Comparison of ENCODE assay signal across 20 cellular contexts in genomic region chr16:15399317-15399716, GRCh38. TPM values are rescaled to one million over a fixed set of nuclear protein-coding genes. Genes with fewer than 3 reads are reported as not detected.
DNase-seq lines count a peak whose midpoint lies in the region; ATAC-seq, FAIRE-seq and TF ChIP-seq lines count a peak whose summit lies in the region.
"Had no signal": no experiment of that assay in that cellular context is flagged by ENCODE, and none has a peak within 500 bp of the region (broad histone marks: within the 10 kb centered on the region; RNA-seq: fewer than 3 reads in every experiment).

No MANE protein-coding gene starts in this region.

- peak overlapping the region; percentile 12 for H3K27ac Mint-ChIP-seq in type B pancreatic cell
- H3K27ac Mint-ChIP-seq: CD4-positive, alpha-beta memory T cell had no signal

- FAIRE-seq in pancreas (lab: Jason Lieb, UNC), result no peak
- FAIRE-seq: A204.1, D721Med, GM12892, GM19239 had no signal

- H3K9me3 Mint-ChIP-seq in type B pancreatic cell, result no peaks in the 10 kb centered on the region
- H3K9me3 Mint-ChIP-seq: CD4-positive, alpha-beta memory T cell had no signal

- ATAC-seq in body of pancreas (no peak), pancreas (no peak)
- ATAC-seq: HCT116 had no signal

- H3K27me3 ChIP-seq in body of pancreas (no peaks in the 10 kb centered on the region), liver (ENCODE audit: control insufficient read depth in 4 of 4, insufficient read depth in 4 of 4, low read length in 3 of 4) (no peaks in the 10 kb centered on the region), pancreas (no peaks in the 10 kb centered on the region)
- H3K27me3 ChIP-seq: BE2C had no signal

- H3K9ac ChIP-seq in liver (ENCODE audit: low read depth in 1 of 2, low read length in 2 of 2), result no peak overlapping the region

- H3K27me3 Mint-ChIP-seq in type B pancreatic cell, result no peaks in the 10 kb centered on the region

- H3K27ac ChIP-seq in body of pancreas, result peak overlapping the region; percentile 61 to 97 (median 96)
- H3K27ac ChIP-seq in liver (ENCODE audit: low read depth in 1 of 2, low read length in 2 of 2), result peak overlapping the region; percentile 45 to 73
- H3K27ac ChIP-seq in pancreas, result peak overlapping the region; percentile 45 to 92 (median 88)
- H3K27ac ChIP-seq: C4-2B, HL-60 had no signal

- TF ChIP-seq CTCF in body of pancreas (IDR thresholded peaks at IDR 0.05) (no peak), liver (IDR thresholded peaks at IDR 0.05; ENCODE audit: low read depth, low read length, missing input control) (no peak), pancreas (IDR thresholded peaks at IDR 0.05) (no peak), type B pancreatic cell (conservative IDR thresholded peaks at IDR 0.05) (no peak)

- DNase-seq in body of pancreas, result no peak
- no peak for DNase-seq in pancreas
- DNase-seq in type B pancreatic cell (ENCODE audit: extremely low spot score, unreplicated experiment), result no peak
- DNase-seq in activated CD4-positive, CD25-positive, alpha-beta regulatory T cell (lab: John Stamatoyannopoulos, UW), result no peak
- no peak for DNase-seq in stimulated activated CD4-positive, alpha-beta T cell treated with anti-CD3 and anti-CD28 coated beads, Interleukin-4, amount 100 ng/mL, for 1 hour
- no peak for DNase-seq in AG20443 (ENCODE audit: low spot score)
- DNase-seq: BE2C; CD4-positive, alpha-beta memory T cell; COR-L47; DND-41; GDM1 had no signal

- WGBS in body of pancreas, 2 donors, result 24 to 34% methylated on average over 3 of the region's 3 CpGs
- 50% methylated on average over 3 of the region's 3 CpGs for WGBS in liver
- 26 to 57% methylated on average over 3 of the region's 3 CpGs for WGBS in pancreas, 2 donors

- no peak for TF ChIP-seq POLR2A in body of pancreas (IDR thresholded peaks at IDR 0.05)

- peaks cover 37% of the 10 kb centered on the region for H3K4me1 ChIP-seq in body of pancreas
- peaks cover 4 to 32% (median 18%) of the 10 kb centered on the region in 4 donors for H3K4me1 ChIP-seq in liver (ENCODE audit: control insufficient read depth in 4 of 4, insufficient read depth in 4 of 4, low read length in 3 of 4)
- peaks cover 0 to 12% (median 8%) of the 10 kb centered on the region in 3 donors for H3K4me1 ChIP-seq in pancreas
- H3K4me1 ChIP-seq: BE2C had no signal

- H3K36me3 ChIP-seq in body of pancreas (replicated peaks in 1 of 2; ENCODE audit: insufficient read depth in 1 of 2, low read depth in 2 of 2), result peaks cover 0 to 5% of the 10 kb centered on the region in 2 donors
- H3K36me3 ChIP-seq in liver (ENCODE audit: control insufficient read depth in 4 of 4, insufficient read depth in 3 of 4, low read depth in 1 of 4, low read length in 3 of 4), result peaks cover 0 to 3% (median 0%) of the 10 kb centered on the region in 4 donors
- peaks cover 0 to 31% (median 7%) of the 10 kb centered on the region in 3 donors for H3K36me3 ChIP-seq in pancreas
- H3K36me3 ChIP-seq: BE2C had no signal

- H3K4me3 ChIP-seq in body of pancreas, result no peak overlapping the region
- no peak overlapping the region for H3K4me3 ChIP-seq in liver (ENCODE audit: low read depth in 1 of 3, low read length in 3 of 3)
- H3K4me3 ChIP-seq in pancreas, result peak overlapping the region in 2 of 4 donors; percentile 12 to 23

- peak overlapping the region; percentile 45 for H3K4me3 Mint-ChIP-seq in type B pancreatic cell
- H3K4me3 Mint-ChIP-seq: CD4-positive, alpha-beta memory T cell had no signal

- H3K9me3 ChIP-seq in body of pancreas (no peaks in the 10 kb centered on the region), liver (ENCODE audit: control insufficient read depth in 4 of 4, low read length in 3 of 4) (no peaks in the 10 kb centered on the region), pancreas (no peaks in the 10 kb centered on the region)
- H3K9me3 ChIP-seq: BE2C had no signal

- no peaks in the 10 kb centered on the region for H3K4me1 Mint-ChIP-seq in type B pancreatic cell (ENCODE audit: unreplicated experiment)

- H3K36me3 Mint-ChIP-seq in type B pancreatic cell, result no peaks in the 10 kb centered on the region
- H3K36me3 Mint-ChIP-seq: CD4-positive, alpha-beta memory T cell had no signal

- intact Hi-C loops in body of pancreas (cut with DNase I) (no loop called here), pancreas (cut with DNase I) (no loop called here)

- no peak for TF ChIP-seq RAD21 in liver (IDR thresholded peaks at IDR 0.05)

TF ChIP-seq in liver, 16 proteins besides CTCF, POLR2A, EP300 and RAD21:
- TF ChIP-seq RXRA (IDR thresholded peaks at IDR 0.05), result no peak
- TF ChIP-seq HNF4G (IDR thresholded peaks at IDR 0.05), result no peak
- no peak for TF ChIP-seq HNF4A (conservative IDR thresholded peaks at IDR 0.05)
- no peak for TF ChIP-seq TAF1 (conservative IDR thresholded peaks at IDR 0.05)

RNA-seq across cellular contexts. Expression of gene MPV17L, which starts 3.8 kb away (rescaled TPM):
- total RNA-seq in body of pancreas (10 to 100 TPM; 14.5 to 35.3 TPM), liver (10 to 100 TPM; 12.0 to 39.6 TPM), pancreas (10 to 100 TPM; 19.1 to 48.3 (median 28.3) TPM), type B pancreatic cell (ENCODE audit: low replicate concordance) (7.6 and 11.5 TPM in 2 replicates)
- polyA plus RNA-seq in liver (1 to 10 TPM; 4.9 to 5.6 TPM), pancreas (10 to 100 TPM; 11.9 to 15.6 TPM)
- total RNA-seq: CD4-positive, alpha-beta memory T cell; H4 had no signal
- polyA plus RNA-seq: CD4-positive, alpha-beta memory T cell had no signal

RNA-seq across cellular contexts. Expression of gene NPIPA5, which starts 21.2 kb away (rescaled TPM):
- 10 to 100 TPM in 1 of 2 donors, 1 to 10 TPM in 1; 6.5 to 13.2 TPM for total RNA-seq in body of pancreas
- 1 to 10 TPM; 1.0 to 1.8 TPM for total RNA-seq in liver
- 1 to 10 TPM in 1 of 2 donors, not detected in 1; 5.1 TPM for polyA plus RNA-seq in liver
- 10 to 100 TPM in 1 of 6 donors, 1 to 10 TPM in 5; 5.0 to 11.8 (median 6.1) TPM for total RNA-seq in pancreas
- 10 to 100 TPM; 30.4 to 57.9 TPM for polyA plus RNA-seq in pancreas
- 2.8 and 5.0 TPM in 2 replicates for total RNA-seq in type B pancreatic cell (ENCODE audit: low replicate concordance)

RNA-seq across cellular contexts. Expression of gene BMERB1, which starts 35.1 kb away (rescaled TPM):
- total RNA-seq in body of pancreas (10 to 100 TPM in 1 of 2 donors, 1 to 10 TPM in 1; 8.9 to 22.3 TPM), liver (10 to 100 TPM in 1 of 2 donors, 1 to 10 TPM in 1; 5.6 to 33.3 TPM), pancreas (10 to 100 TPM; 16.0 to 21.7 (median 17.5) TPM), type B pancreatic cell (ENCODE audit: low replicate concordance) (5.2 and 26.4 TPM in 2 replicates)
- polyA plus RNA-seq in liver (1 to 10 TPM; 8.3 to 9.7 TPM), pancreas (10 to 100 TPM; 10.3 to 20.9 TPM)
